In the genomic region with DNA sequence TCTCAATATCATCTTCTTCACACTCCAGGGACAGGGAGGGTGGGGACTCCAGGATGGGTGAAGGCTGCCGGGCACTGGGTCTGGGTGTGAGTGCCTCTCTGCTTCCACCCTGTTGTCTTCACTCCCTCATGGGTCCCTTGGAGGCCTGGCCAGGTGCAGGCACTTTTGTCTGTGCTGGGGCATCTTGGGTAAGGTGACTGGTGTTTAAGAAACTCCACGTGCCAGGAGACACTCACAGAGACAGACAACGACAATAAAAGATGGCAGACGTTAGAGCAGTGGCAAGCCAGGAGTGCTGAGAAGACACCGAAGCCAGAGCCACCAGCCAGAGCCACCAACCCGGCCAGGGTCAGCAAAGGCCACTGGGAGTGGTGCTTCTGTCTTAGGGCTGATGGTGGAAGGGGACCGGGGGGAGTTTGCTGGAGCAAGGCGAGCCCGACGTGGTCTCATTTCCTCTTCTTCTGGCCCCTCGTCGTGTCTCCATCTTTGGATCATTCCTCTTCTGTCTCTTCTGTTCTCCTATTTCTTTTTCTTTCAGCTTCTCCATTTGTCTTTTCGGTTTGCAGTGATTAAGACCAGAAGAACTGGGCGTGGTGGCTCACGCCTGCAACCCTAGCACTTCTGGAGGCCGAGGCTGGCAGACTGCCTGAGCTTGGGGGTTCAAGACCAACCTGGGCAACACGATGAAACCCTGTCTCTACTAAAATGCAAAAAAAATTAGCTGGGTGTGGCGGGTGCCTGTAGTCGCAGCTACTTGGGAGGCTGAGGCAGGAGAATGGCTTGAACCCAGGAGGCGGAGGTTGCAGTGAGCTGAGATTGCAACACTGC, we compare ENCODE assay signal across 15 cellular contexts.
"Had no signal": no experiment of that assay in that cellular context is flagged by ENCODE, and none has a peak within 500 bp of the region (broad histone marks: within the 10 kb centered on the region; RNA-seq: fewer than 3 reads in every experiment).

No MANE protein-coding gene starts in this region.

- H3K4me3 Mint-ChIP-seq: activated T-cell treated with anti-CD3 and anti-CD28 coated beads, Interleukin-2, amount 50 U/mL, for 4 hours; central memory CD8-positive, alpha-beta T cell; dendritic cell treated with granulocyte-macrophage colony-stimulating factor and Interleukin-4, amounts not matched to agents 40 ng/mL and 50 ng/mL, for 4 days; naive B cell; stimulated activated naive CD8-positive, alpha-beta T cell treated with anti-CD3 and anti-CD28 coated beads, Interleukin-15, Interleukin-2, amounts not matched to agents 100 ng/mL and 50 ng/mL, for 24 hours had no signal

- H3K27ac Mint-ChIP-seq: dendritic cell treated with granulocyte-macrophage colony-stimulating factor and Interleukin-4, amounts not matched to agents 40 ng/mL and 50 ng/mL, for 4 days had no signal

- H3K27me3 ChIP-seq: gastrocnemius medialis, heart right ventricle, right atrium auricular region, testis had no signal

- H3K9me3 Mint-ChIP-seq: activated naive CD4-positive, alpha-beta T cell treated with anti-CD3 and anti-CD28 coated beads, Interleukin-2, amount 50 U/mL, for 72 hours; activated T-cell treated with anti-CD3 and anti-CD28 coated beads, Interleukin-2, amount 50 U/mL, for 4 hours; central memory CD8-positive, alpha-beta T cell; dendritic cell treated with granulocyte-macrophage colony-stimulating factor and Interleukin-4, amounts not matched to agents 40 ng/mL and 50 ng/mL, for 4 days; naive B cell; stimulated activated naive CD8-positive, alpha-beta T cell treated with anti-CD3 and anti-CD28 coated beads, Interleukin-15, Interleukin-2, amounts not matched to agents 100 ng/mL and 50 ng/mL, for 24 hours had no signal

- H3K27me3 Mint-ChIP-seq: central memory CD8-positive, alpha-beta T cell; dendritic cell treated with granulocyte-macrophage colony-stimulating factor and Interleukin-4, amounts not matched to agents 40 ng/mL and 50 ng/mL, for 4 days; naive B cell; stimulated activated naive CD8-positive, alpha-beta T cell treated with anti-CD3 and anti-CD28 coated beads, Interleukin-15, Interleukin-2, amounts not matched to agents 100 ng/mL and 50 ng/mL, for 24 hours had no signal

- ATAC-seq: gastrocnemius medialis, heart right ventricle, lower lobe of right lung had no signal

- DNase-seq: erythroblast, heart right ventricle, left colon, lower lobe of right lung, naive B cell, T1000 had no signal

- H3K9me3 ChIP-seq: gastrocnemius medialis, heart right ventricle, lower lobe of right lung, right atrium auricular region, testis had no signal

- H3K27ac ChIP-seq: gastrocnemius medialis, heart right ventricle, lower lobe of right lung, right atrium auricular region, SK-N-MC, testis had no signal

- H3K36me3 Mint-ChIP-seq: naive B cell had no signal

- H3K4me1 Mint-ChIP-seq: central memory CD8-positive, alpha-beta T cell had no signal

- H3K4me1 ChIP-seq: gastrocnemius medialis, right atrium auricular region had no signal

- H3K4me3 ChIP-seq: gastrocnemius medialis, heart right ventricle, lower lobe of right lung, right atrium auricular region, SK-N-MC, testis had no signal
